8 cellular contexts compared by ENCODE assay signal in the genomic region with DNA sequence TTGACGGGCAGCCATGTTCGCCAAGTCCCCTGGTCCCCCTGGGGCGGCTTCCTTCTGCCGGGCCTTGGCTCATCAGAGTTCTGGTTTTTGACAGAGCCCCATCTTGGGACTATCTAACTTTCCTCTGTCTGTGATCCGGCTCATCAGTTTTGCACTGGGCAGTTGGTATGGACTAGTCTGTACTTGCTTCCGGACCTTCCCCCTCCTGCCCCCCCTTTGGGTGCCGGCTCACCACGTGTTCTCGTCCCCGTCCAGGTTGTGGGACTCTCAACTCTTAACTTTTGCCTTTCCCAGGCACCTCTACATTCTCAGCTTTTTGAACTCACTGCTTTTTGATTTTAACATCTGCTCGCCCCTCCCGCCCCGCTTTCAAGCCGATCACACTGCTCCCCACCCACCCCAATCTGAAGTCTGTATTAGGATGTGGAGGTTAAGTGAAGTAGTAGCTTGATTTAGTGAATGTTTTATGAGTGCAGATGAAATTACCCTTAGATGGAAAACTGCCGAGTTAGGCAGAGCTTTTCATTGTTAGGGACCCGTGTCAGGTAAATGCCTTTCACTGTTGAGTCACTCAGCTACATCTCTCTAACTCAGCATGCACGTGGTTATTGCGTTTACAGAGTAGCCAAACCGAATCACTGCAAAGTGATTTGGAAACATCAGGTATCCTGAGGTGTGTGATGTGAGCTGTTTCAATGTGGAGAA. TPM values are rescaled to one million over a fixed set of nuclear protein-coding genes. Genes with fewer than 3 reads are reported as not detected.
DNase-seq lines count a peak whose midpoint lies in the region; ATAC-seq and TF ChIP-seq lines count a peak whose summit lies in the region.

No MANE protein-coding gene starts in this region.

- TF ChIP-seq POLR2A in adrenal gland (IDR thresholded peaks at IDR 0.05) (peak in 1 of 2 donors; percentile 44), sigmoid colon (IDR thresholded peaks at IDR 0.05) (no peak)

- 0 to 2% (median 1%) methylated on average over 16 to 19 of the region's 19 CpGs for WGBS in adrenal gland, 4 donors
- WGBS in right cardiac atrium: under 1% methylated on average over 19 of the region's 19 CpGs
- WGBS in sigmoid colon, 2 donors: 0% methylated on average over 19 of the region's 19 CpGs

- peak overlapping the region in 4 of 5 donors; percentile 70 to 95 (median 86) for H3K27ac ChIP-seq in adrenal gland
- no peak overlapping the region for H3K27ac ChIP-seq in right cardiac atrium (ENCODE audit: low read length)
- H3K27ac ChIP-seq in sigmoid colon: peak overlapping the region; percentile 81 to 90 (median 84)

- no peak for TF ChIP-seq EP300 in sigmoid colon (IDR thresholded peaks at IDR 0.05)

- intact Hi-C loops in adrenal gland (cut with DNase I) (no loop called here), right cardiac atrium (cut with DNase I) (no loop called here), sigmoid colon (cut with DNase I) (loop anchor here (10.0 kb wide), 1 partner anchor 331 kb away; no protein-coding TSS in a partner anchor)

- H3K27me3 ChIP-seq in adrenal gland (no peaks in the 10 kb centered on the region), right cardiac atrium (ENCODE audit: control insufficient read depth, insufficient read depth) (no peaks in the 10 kb centered on the region), sigmoid colon (no peaks in the 10 kb centered on the region)

- H3K4me1 ChIP-seq in adrenal gland (replicated peaks in 1 of 2) (peaks cover 24 to 44% of the 10 kb centered on the region in 2 donors), right cardiac atrium (ENCODE audit: control insufficient read depth, insufficient read depth, low read length) (no peaks in the 10 kb centered on the region), sigmoid colon (peaks cover 0 to 44% (median 32%) of the 10 kb centered on the region in 4 donors)

- H3K9me3 ChIP-seq in adrenal gland (replicated peaks in 1 of 3): no peaks in the 10 kb centered on the region
- no peaks in the 10 kb centered on the region for H3K9me3 ChIP-seq in right cardiac atrium (ENCODE audit: control insufficient read depth, low read length)
- no peaks in the 10 kb centered on the region for H3K9me3 ChIP-seq in sigmoid colon

- H3K4me3 ChIP-seq in adrenal gland: peak overlapping the region; percentile 10 to 98 (median 87)
- H3K4me3 ChIP-seq in right cardiac atrium (ENCODE audit: low read length): peak overlapping the region; percentile 91
- peak overlapping the region; percentile 75 to 100 (median 88) for H3K4me3 ChIP-seq in sigmoid colon

- H3K36me3 ChIP-seq in adrenal gland (replicated peaks in 1 of 2) (no peaks in the 10 kb centered on the region), sigmoid colon (no peaks in the 10 kb centered on the region)

- DNase-seq in NK-92 treated with Interleukin-12 subunit alpha and Interleukin-12 subunit beta, amount 100 ng/mL, for 24 hours (lab: John Stamatoyannopoulos, UW): peak; percentile 18
- DNase-seq in NK-92 (lab: John Stamatoyannopoulos, UW; ENCODE audit: unreplicated experiment): no peak
- DNase-seq in SK-N-DZ (ENCODE audit: low spot score): peak; percentile 11
- peak; percentile 29 to 60 (median 39) for DNase-seq in adrenal gland
- DNase-seq in right cardiac atrium: peak; percentile 41 to 77 (median 75)
- peak; percentile 69 for DNase-seq in sigmoid colon
- no peak for DNase-seq in NCI-H1092 (lab: John Stamatoyannopoulos, UW)

- TF ChIP-seq CTCF in adrenal gland (IDR thresholded peaks at IDR 0.05): no peak
- no peak for TF ChIP-seq CTCF in sigmoid colon (IDR thresholded peaks at IDR 0.05)

- ATAC-seq in HG03175 (IDR thresholded peaks at IDR 0.05; ENCODE audit: unreplicated experiment) (peak; percentile 26), right cardiac atrium (peak; percentile 2 to 26)

RNA-seq across cellular contexts. Expression of a gene that starts 0.9 kb away (rescaled TPM):
- polyA plus RNA-seq in SK-N-DZ (2014; cell fraction: cytosol; rRNA removed): 45.3 and 50.6 TPM in 2 replicates
- polyA plus RNA-seq in SK-N-DZ (2014; cell fraction: nucleus; rRNA removed): 45.7 and 47.5 TPM in 2 replicates
- 10 to 100 TPM; 11.5 to 69.8 (median 31.2) TPM for total RNA-seq in adrenal gland
- 10 to 100 TPM in 1 of 3 donors, 1 to 10 TPM in 2; 7.2 to 56.8 (median 9.9) TPM for polyA plus RNA-seq in adrenal gland
- 10 to 100 TPM; 17.5 to 34.9 (median 20.6) TPM for total RNA-seq in right cardiac atrium
- 5.4 TPM for polyA plus RNA-seq in right cardiac atrium
- total RNA-seq in sigmoid colon: 10 to 100 TPM; 24.9 to 45.3 (median 36.1) TPM
- 10 to 100 TPM in 2 of 3 donors, 1 to 10 TPM in 1; 8.4 to 18.5 (median 13.2) TPM for polyA plus RNA-seq in sigmoid colon

RNA-seq across cellular contexts. Expression of a gene that starts 25.2 kb away (rescaled TPM):
- polyA plus RNA-seq in SK-N-DZ (2014; cell fraction: cytosol; rRNA removed): 23.6 and 28.6 TPM in 2 replicates
- polyA plus RNA-seq in SK-N-DZ (2014; cell fraction: nucleus; rRNA removed): 17.4 and 37.0 TPM in 2 replicates
- total RNA-seq in adrenal gland (10 to 100 TPM in 7 of 8 donors, 1 to 10 TPM in 1; 8.9 to 29.6 (median 18.2) TPM), right cardiac atrium (10 to 100 TPM; 13.9 to 24.3 (median 17.2) TPM), sigmoid colon (10 to 100 TPM in 2 of 4 donors, 1 to 10 TPM in 2; 8.6 to 16.8 (median 10.5) TPM)
- polyA plus RNA-seq in adrenal gland (10 to 100 TPM; 25.5 to 52.7 (median 37.7) TPM), right cardiac atrium (32.7 TPM), sigmoid colon (10 to 100 TPM; 10.9 to 13.8 (median 12.2) TPM)

Comparison
In these comparisons a context has a peak if more than half of its experiments do, and no peak if none do; other contexts are left out.
1. DNase-seq: peak in NK-92 treated with Interleukin-12 subunit alpha and Interleukin-12 subunit beta, amount 100 ng/mL, for 24 hours (single experiment), SK-N-DZ (single experiment), adrenal gland (7 of 7), right cardiac atrium (3 of 3) and sigmoid colon (single experiment); none in NK-92 (single experiment) and NCI-H1092 (single experiment).
2. Peak in every context shown above with its lines, with median percentiles within 50 percentile points of each other: H3K4me3 ChIP-seq.